ENCODE assay signal across 9 cellular contexts in genomic region chr11:46388619-46389449, GRCh38. TPM values are rescaled to one million over a fixed set of nuclear protein-coding genes. Genes with fewer than 3 reads are reported as not detected.
DNase-seq lines count a peak whose midpoint lies in the region; ATAC-seq, FAIRE-seq and TF ChIP-seq lines count a peak whose summit lies in the region.
"Had no signal": no experiment of that assay in that cellular context is flagged by ENCODE, and none has a peak within 500 bp of the region (broad histone marks: within the 10 kb centered on the region; RNA-seq: fewer than 3 reads in every experiment).

No MANE protein-coding gene starts in this region.

- H3K36me3 Mint-ChIP-seq in astrocyte (ENCODE audit: low read depth, unreplicated experiment), result no peaks in the 10 kb centered on the region

- peaks cover 10 to 86% (median 56%) of the 10 kb centered on the region in 11 experiments; a peak in 19 of 22 replicates for H4K20me1 ChIP-seq in BLaER1 treated with 17β-estradiol and CSF1 and Interleukin-3, amounts not matched to agents 10 nM and 100 nM
- peaks cover 32% of the 10 kb centered on the region for H4K20me1 ChIP-seq in astrocyte (ENCODE audit: insufficient read depth, low read length)

- H3K4me3 Mint-ChIP-seq in astrocyte (ENCODE audit: unreplicated experiment), result peak overlapping the region; percentile 34

- no peaks in the 10 kb centered on the region for H3K9me3 Mint-ChIP-seq in astrocyte (ENCODE audit: unreplicated experiment)
- H3K9me3 Mint-ChIP-seq: activated naive CD4-positive, alpha-beta T cell treated with anti-CD3 and anti-CD28 coated beads, Interleukin-2, amount 50 U/mL, for 24 hours had no signal

- peaks cover 0 to 5% (median 0%) of the 10 kb centered on the region in 11 experiments; a peak in 3 of 22 replicates for H3K36me3 ChIP-seq in BLaER1 treated with 17β-estradiol and CSF1 and Interleukin-3, amounts not matched to agents 10 nM and 100 nM
- H3K36me3 ChIP-seq in astrocyte (ENCODE audit: insufficient read depth, low read length) (no peaks in the 10 kb centered on the region), mesenchymal stem cell (ENCODE audit: control insufficient read depth in 1 of 2, insufficient read depth in 2 of 2, low read depth in 1 of 2, low read length in 2 of 2) (no peaks in the 10 kb centered on the region)

- H2AFZ ChIP-seq in astrocyte (ENCODE audit: low read depth, low read length) (peak overlapping the region; percentile 54), mesenchymal stem cell (ENCODE audit: low read depth, low read length) (no peak overlapping the region)

- FAIRE-seq in HTR-8/SVneo (lab: Jason Lieb, UNC) (peak; percentile 16), astrocyte (lab: Jason Lieb, UNC) (no peak)

- peaks cover 77 to 88% (median 85%) of the 10 kb centered on the region in 11 experiments for H3K27me3 ChIP-seq in BLaER1 treated with 17β-estradiol and CSF1 and Interleukin-3, amounts not matched to agents 10 nM and 100 nM
- H3K27me3 ChIP-seq in astrocyte (ENCODE audit: insufficient read depth, low read length) (peaks cover 27% of the 10 kb centered on the region), mesenchymal stem cell (ENCODE audit: control insufficient read depth in 1 of 2, insufficient read depth in 1 of 2, low read length in 2 of 2) (peaks cover 51% of the 10 kb centered on the region in 2 experiments)

- peak overlapping the region; percentile 69 to 97 (median 91); a peak in 19 of 22 replicates for H3K4me2 ChIP-seq in BLaER1 treated with 17β-estradiol and CSF1 and Interleukin-3, amounts not matched to agents 10 nM and 100 nM
- H3K4me2 ChIP-seq in astrocyte (ENCODE audit: low read length), result peak overlapping the region; percentile 91
- H3K4me2 ChIP-seq in mesenchymal stem cell (ENCODE audit: low read length, poor library complexity, severe bottlenecking), result peak overlapping the region; percentile 79

- H3K23ac ChIP-seq in mesenchymal stem cell (ENCODE audit: low read length in 2 of 2), result no peak overlapping the region

- no peaks in the 10 kb centered on the region for H3K79me2 ChIP-seq in astrocyte (ENCODE audit: insufficient read depth, low read length)

- H3K18ac ChIP-seq in mesenchymal stem cell (ENCODE audit: low read depth in 1 of 2, low read length in 2 of 2), result no peak overlapping the region

- H3K79me1 ChIP-seq in mesenchymal stem cell (replicated peaks; ENCODE audit: low read length, poor library complexity, severe bottlenecking), result no peaks in the 10 kb centered on the region

- no peak overlapping the region for H2BK15ac ChIP-seq in mesenchymal stem cell (ENCODE audit: low read depth, poor library complexity, severe bottlenecking)

- H3K4me1 ChIP-seq in BLaER1 treated with 17β-estradiol and CSF1 and Interleukin-3, amounts not matched to agents 10 nM and 100 nM, result peaks cover 15 to 54% (median 43%) of the 10 kb centered on the region in 10 experiments; a peak in 19 of 20 replicates
- peaks cover 16% of the 10 kb centered on the region for H3K4me1 ChIP-seq in astrocyte (ENCODE audit: insufficient read depth, low read length)
- peaks cover 44% of the 10 kb centered on the region for H3K4me1 ChIP-seq in mesenchymal stem cell (ENCODE audit: control insufficient read depth, insufficient read depth, low read depth, low read length)

- H4K91ac ChIP-seq in mesenchymal stem cell (ENCODE audit: low read length), result no peak overlapping the region

- H2BK5ac ChIP-seq in mesenchymal stem cell (ENCODE audit: low read depth, low read length, poor library complexity, severe bottlenecking), result no peak overlapping the region

- H3K9me3 ChIP-seq in BLaER1 treated with 17β-estradiol and CSF1 and Interleukin-3, amounts not matched to agents 10 nM and 100 nM (replicated peaks in 1 of 11), result no peaks in the 10 kb centered on the region
- H3K9me3 ChIP-seq in astrocyte (ENCODE audit: insufficient read depth, low read depth, low read length), result no peaks in the 10 kb centered on the region
- no peaks in the 10 kb centered on the region for H3K9me3 ChIP-seq in mesenchymal stem cell (ENCODE audit: control insufficient read depth, low read length)

- H3K4ac ChIP-seq in mesenchymal stem cell (ENCODE audit: low read depth in 1 of 2, low read length in 2 of 2), result no peak overlapping the region

- ATAC-seq in GM18517 (IDR thresholded peaks at IDR 0.05; ENCODE audit: unreplicated experiment) (no peak), GM18511 (IDR thresholded peaks at IDR 0.05; ENCODE audit: unreplicated experiment) (no peak)

- H2AK5ac ChIP-seq in mesenchymal stem cell (ENCODE audit: low read length, severe bottlenecking), result no peak overlapping the region

- peaks cover 34% of the 10 kb centered on the region for H3K27me3 Mint-ChIP-seq in astrocyte (ENCODE audit: low read depth, unreplicated experiment)

- H3K9ac ChIP-seq in BLaER1 treated with 17β-estradiol and CSF1 and Interleukin-3, amounts not matched to agents 10 nM and 100 nM, result no peak overlapping the region
- H3K9ac ChIP-seq in astrocyte (ENCODE audit: low read length) (no peak overlapping the region), mesenchymal stem cell (ENCODE audit: low read length) (no peak overlapping the region)

- H3K27ac ChIP-seq in BLaER1 treated with 17β-estradiol and CSF1 and Interleukin-3, amounts not matched to agents 10 nM and 100 nM, result no peak overlapping the region
- H3K27ac ChIP-seq in astrocyte (ENCODE audit: low read depth, low read length) (no peak overlapping the region), mesenchymal stem cell (ENCODE audit: low read length, poor library complexity, severe bottlenecking) (no peak overlapping the region)

- no peak for TF ChIP-seq CTCF in astrocyte (IDR thresholded peaks at IDR 0.05; ENCODE audit: insufficient read depth, low read depth, low read length)
- TF ChIP-seq CTCF in GM13976 (IDR thresholded peaks at IDR 0.05; ENCODE audit: borderline replicate concordance, control extremely low read depth, extremely low read depth, insufficient read depth, missing control alignments), result no peak

- no peaks in the 10 kb centered on the region for H3K4me1 Mint-ChIP-seq in astrocyte (ENCODE audit: low read depth, unreplicated experiment)

- peak overlapping the region in 8 of 10 experiments; percentile 43 to 71 (median 58); a peak in 7 of 20 replicates for H3K4me3 ChIP-seq in BLaER1 treated with 17β-estradiol and CSF1 and Interleukin-3, amounts not matched to agents 10 nM and 100 nM
- H3K4me3 ChIP-seq in astrocyte (ENCODE audit: insufficient read depth, low read depth, low read length) (peak overlapping the region; percentile 57), mesenchymal stem cell (ENCODE audit: insufficient read depth in 1 of 2, low read depth in 1 of 2, low read length in 2 of 2) (no peak overlapping the region)

- no peak overlapping the region for H3K27ac Mint-ChIP-seq in astrocyte (ENCODE audit: unreplicated experiment)
- H3K27ac Mint-ChIP-seq: activated naive CD4-positive, alpha-beta T cell treated with anti-CD3 and anti-CD28 coated beads, Interleukin-2, amount 50 U/mL, for 24 hours had no signal

- no peak overlapping the region for H2BK12ac ChIP-seq in mesenchymal stem cell (ENCODE audit: low read length in 2 of 2)

- DNase-seq in HTR-8/SVneo (ENCODE audit: insufficient read length, low spot score) (no peak), astrocyte (ENCODE audit: low read depth) (no peak), mesenchymal stem cell (no peak), dedifferentiated amniotic fluid mesenchymal stem cell (ENCODE audit: extremely low spot score) (no peak), GM13976 (ENCODE audit: low spot score) (no peak)

- in situ Hi-C loops in GM13976 (cut with MboI; ENCODE audit: low sequenced_read_pairs, unreplicated experiment), result no loop called here

- no peak overlapping the region for H2BK120ac ChIP-seq in mesenchymal stem cell (ENCODE audit: low read depth, low read length)

- no peak overlapping the region for H4K8ac ChIP-seq in mesenchymal stem cell (ENCODE audit: low read length)

- no peak overlapping the region for H3K14ac ChIP-seq in mesenchymal stem cell (ENCODE audit: low read length in 2 of 2)

- WGBS in mesenchymal stem cell, result 15% methylated on average over 21 of the region's 21 CpGs

RNA-seq across cellular contexts. Expression of gene CHRM4, which starts 2.7 kb away (rescaled TPM):
- 0.27 and 0.43 TPM in 2 replicates for total RNA-seq in astrocyte
- 0.08 TPM for polyA plus RNA-seq in mesenchymal stem cell (2013, experiment 1 of 2)
- polyA plus RNA-seq in mesenchymal stem cell (2013, experiment 2 of 2), result 0.07 TPM

RNA-seq across cellular contexts. Expression of gene MDK, which starts 7.4 kb away (rescaled TPM):
- total RNA-seq in astrocyte, result 277 and 325 TPM in 2 replicates
- polyA plus RNA-seq in mesenchymal stem cell (2013, experiment 1 of 2), result 777 TPM
- polyA plus RNA-seq in mesenchymal stem cell (2013, experiment 2 of 2), result 775 TPM

RNA-seq across cellular contexts. Expression of gene DGKZ, which starts 41.6 kb away (rescaled TPM):
- 53.8 and 59.3 TPM in 2 replicates for total RNA-seq in astrocyte
- 40.1 TPM for polyA plus RNA-seq in mesenchymal stem cell (2013, experiment 1 of 2)
- polyA plus RNA-seq in mesenchymal stem cell (2013, experiment 2 of 2), result 38.8 TPM

Comparison
In these comparisons a context has a peak if more than half of its experiments do, and no peak if none do; other contexts are left out.
1. H3K4me3 ChIP-seq: peak in BLaER1 treated with 17β-estradiol and CSF1 and Interleukin-3, amounts not matched to agents 10 nM and 100 nM (8 of 10) and astrocyte (single experiment); none in mesenchymal stem cell (0 of 2).
2. Peak in every context shown above with its lines, with median percentiles within 50 percentile points of each other: H3K4me2 ChIP-seq.